In genomic region chr12:54472494-54473262, GRCh38 we compare ENCODE assay signal across 21 cellular contexts. TPM values are rescaled to one million over a fixed set of nuclear protein-coding genes. Genes with fewer than 3 reads are reported as not detected.
DNase-seq lines count a peak whose midpoint lies in the region; ATAC-seq and TF ChIP-seq lines count a peak whose summit lies in the region.
"Had no signal": no experiment of that assay in that cellular context is flagged by ENCODE, and none has a peak within 500 bp of the region (broad histone marks: within the 10 kb centered on the region; RNA-seq: fewer than 3 reads in every experiment).

No MANE protein-coding gene starts in this region.

- H3K9me3 ChIP-seq in SJCRH30 (replicated peaks), result no peaks in the 10 kb centered on the region
- H3K9me3 ChIP-seq: right lobe of liver, SJSA1 had no signal

- CTCF ChIA-PET in activated CD8-positive, alpha-beta memory T cell treated with anti-CD3 and anti-CD28 coated beads, Interleukin-2, amount 10 ng/mL, durations not matched to agents 7 days and 5 days (lab: Charles Lee), result interaction anchor here (0.5 to 2.2 kb wide), 4 partner anchors 12 to 1599 kb away, joined by 3 to 6 read pairs (median 4); no protein-coding TSS in a partner anchor

- H3K27ac Mint-ChIP-seq in activated CD8-positive, alpha-beta memory T cell treated with anti-CD3 and anti-CD28 coated beads, Interleukin-2, amount 10 ng/mL, durations not matched to agents 7 days and 5 days, result peak overlapping the region; percentile 36
- H3K27ac Mint-ChIP-seq in activated T-helper 17 cell treated with anti-CD3 and anti-CD28 coated beads, Interleukin-2, amount 50 U/mL, for 72 hours, result peak overlapping the region; percentile 36
- no peak overlapping the region for H3K27ac Mint-ChIP-seq in natural killer cell
- H3K27ac Mint-ChIP-seq: endodermal cell had no signal

- intact Hi-C loops in natural killer cell (cut with micrococcal nuclease), result no loop called here

- no peak for DNase-seq in activated CD8-positive, alpha-beta memory T cell treated with anti-CD3 and anti-CD28 coated beads, Interleukin-2, amount 10 ng/mL, durations not matched to agents 7 days and 5 days
- no peak for DNase-seq in activated CD8-positive, alpha-beta memory T cell treated with anti-CD3 and anti-CD28 coated beads for 24 hours
- DNase-seq in KBM-7 (peak; percentile 21), natural killer cell (no peak), SJCRH30 (no peak), AG20443 (ENCODE audit: low spot score) (no peak)
- DNase-seq: amniotic stem cell, endodermal cell, GOT3, hypothalamus, midbrain, OCI-M1, right lobe of liver, substantia nigra had no signal

- H3K4me1 ChIP-seq in SJCRH30, result peaks cover 7% of the 10 kb centered on the region
- H3K4me1 ChIP-seq: right lobe of liver, SJSA1 had no signal

- no peaks in the 10 kb centered on the region for H3K27me3 ChIP-seq in SJCRH30
- H3K27me3 ChIP-seq: right lobe of liver had no signal

- H3K4me3 Mint-ChIP-seq in activated CD8-positive, alpha-beta memory T cell treated with anti-CD3 and anti-CD28 coated beads, Interleukin-2, amount 10 ng/mL, durations not matched to agents 7 days and 5 days, result peak overlapping the region; percentile 57
- peak overlapping the region; percentile 59 for H3K4me3 Mint-ChIP-seq in activated T-helper 17 cell treated with anti-CD3 and anti-CD28 coated beads, Interleukin-2, amount 50 U/mL, for 72 hours
- peak overlapping the region; percentile 54 for H3K4me3 Mint-ChIP-seq in natural killer cell
- H3K4me3 Mint-ChIP-seq: endodermal cell had no signal

- no peaks in the 10 kb centered on the region for H3K36me3 ChIP-seq in SJCRH30
- H3K36me3 ChIP-seq: right lobe of liver, SJSA1 had no signal

- no peaks in the 10 kb centered on the region for H3K36me3 Mint-ChIP-seq in activated CD8-positive, alpha-beta memory T cell treated with anti-CD3 and anti-CD28 coated beads, Interleukin-2, amount 10 ng/mL, durations not matched to agents 7 days and 5 days
- H3K36me3 Mint-ChIP-seq in activated T-helper 17 cell treated with anti-CD3 and anti-CD28 coated beads, Interleukin-2, amount 50 U/mL, for 72 hours (ENCODE audit: low read depth), result no peaks in the 10 kb centered on the region
- no peaks in the 10 kb centered on the region for H3K36me3 Mint-ChIP-seq in natural killer cell

- H3K27ac ChIP-seq in SJCRH30, result no peak overlapping the region
- H3K27ac ChIP-seq: right lobe of liver, SJSA1 had no signal

- peaks cover 1% of the 10 kb centered on the region for H3K4me1 Mint-ChIP-seq in activated CD8-positive, alpha-beta memory T cell treated with anti-CD3 and anti-CD28 coated beads, Interleukin-2, amount 10 ng/mL, durations not matched to agents 7 days and 5 days
- no peaks in the 10 kb centered on the region for H3K4me1 Mint-ChIP-seq in activated T-helper 17 cell treated with anti-CD3 and anti-CD28 coated beads, Interleukin-2, amount 50 U/mL, for 72 hours
- no peaks in the 10 kb centered on the region for H3K4me1 Mint-ChIP-seq in natural killer cell

- in situ Hi-C loops in KBM-7 (cut with MboI; ENCODE audit: low pct_unique_long_range_greater_than_20kb, low sequenced_read_pairs), result no loop called here

- H3K9me3 Mint-ChIP-seq in activated CD8-positive, alpha-beta memory T cell treated with anti-CD3 and anti-CD28 coated beads, Interleukin-2, amount 10 ng/mL, durations not matched to agents 7 days and 5 days (ENCODE audit: low read depth), result no peaks in the 10 kb centered on the region
- no peaks in the 10 kb centered on the region for H3K9me3 Mint-ChIP-seq in activated T-helper 17 cell treated with anti-CD3 and anti-CD28 coated beads, Interleukin-2, amount 50 U/mL, for 72 hours
- no peaks in the 10 kb centered on the region for H3K9me3 Mint-ChIP-seq in natural killer cell
- H3K9me3 Mint-ChIP-seq: endodermal cell had no signal

- H3K27me3 Mint-ChIP-seq in activated CD8-positive, alpha-beta memory T cell treated with anti-CD3 and anti-CD28 coated beads, Interleukin-2, amount 10 ng/mL, durations not matched to agents 7 days and 5 days, result peaks cover 28% of the 10 kb centered on the region
- H3K27me3 Mint-ChIP-seq in activated T-helper 17 cell treated with anti-CD3 and anti-CD28 coated beads, Interleukin-2, amount 50 U/mL, for 72 hours, result peaks cover under 1% of the 10 kb centered on the region
- H3K27me3 Mint-ChIP-seq in natural killer cell (ENCODE audit: low read depth in 2 of 2), result peaks cover 0 to 7% of the 10 kb centered on the region in 2 donors

- no peak for ATAC-seq in activated CD8-positive, alpha-beta memory T cell treated with anti-CD3 and anti-CD28 coated beads, Interleukin-2, amount 10 ng/mL, durations not matched to agents 7 days and 5 days
- no peak for ATAC-seq in activated T-helper 17 cell treated with anti-CD3 and anti-CD28 coated beads, Interleukin-2, amount 50 U/mL, for 72 hours (replicated peaks)
- ATAC-seq in natural killer cell (no peak), HG03354 (IDR thresholded peaks at IDR 0.05; ENCODE audit: poor library complexity, severe bottlenecking, unreplicated experiment) (no peak)

- H3K4me3 ChIP-seq in SJCRH30, result no peak overlapping the region
- H3K4me3 ChIP-seq: right lobe of liver, SJSA1 had no signal

- no peak for TF ChIP-seq CTCF in natural killer cell (IDR thresholded peaks at IDR 0.05)

RNA-seq across cellular contexts. Expression of gene GTSF1, which starts 0.7 kb away (rescaled TPM):
- 10 to 100 TPM; 10.0 to 13.2 TPM for total RNA-seq in activated CD8-positive, alpha-beta memory T cell treated with anti-CD3 and anti-CD28 coated beads, Interleukin-2, amount 10 ng/mL, durations not matched to agents 7 days and 5 days
- total RNA-seq in activated T-helper 17 cell treated with anti-CD3 and anti-CD28 coated beads, Interleukin-2, amount 50 U/mL, for 72 hours, result 10 to 100 TPM; 16.4 to 21.2 TPM
- total RNA-seq in natural killer cell, result 1 to 10 TPM; 3.2 to 4.2 (median 4.0) TPM
- not detected in 2 replicates for total RNA-seq in SJCRH30 (2014; rRNA removed; shearing (Covaris generic))
- total RNA-seq: endodermal cell, HT-29, M059J, NCI-H460, osteoblast, SJSA1 had no signal

RNA-seq across cellular contexts. Expression of gene NCKAP1L, which starts 24.9 kb away (rescaled TPM):
- total RNA-seq in activated CD8-positive, alpha-beta memory T cell treated with anti-CD3 and anti-CD28 coated beads, Interleukin-2, amount 10 ng/mL, durations not matched to agents 7 days and 5 days, result 100 to 1,000 TPM; 132 to 133 TPM
- 100 to 1,000 TPM; 152 to 189 TPM for total RNA-seq in activated T-helper 17 cell treated with anti-CD3 and anti-CD28 coated beads, Interleukin-2, amount 50 U/mL, for 72 hours
- total RNA-seq in natural killer cell, result 100 to 1,000 TPM; 230 to 257 (median 236) TPM
- 0.13 and 0.34 TPM in 2 replicates for total RNA-seq in SJCRH30 (2014; rRNA removed; shearing (Covaris generic))
- total RNA-seq: HT-29, NCI-H460, SJSA1 had no signal

RNA-seq across cellular contexts. Expression of gene ITGA5, which starts 53.6 kb away (rescaled TPM):
- 10 to 100 TPM; 13.2 to 37.6 TPM for total RNA-seq in activated CD8-positive, alpha-beta memory T cell treated with anti-CD3 and anti-CD28 coated beads, Interleukin-2, amount 10 ng/mL, durations not matched to agents 7 days and 5 days
- total RNA-seq in activated T-helper 17 cell treated with anti-CD3 and anti-CD28 coated beads, Interleukin-2, amount 50 U/mL, for 72 hours, result 100 to 1,000 TPM in 1 of 2 donors, 10 to 100 TPM in 1; 29.9 to 211 TPM
- total RNA-seq in natural killer cell, result 100 to 1,000 TPM; 177 to 232 (median 207) TPM
- 37.3 and 38.1 TPM in 2 replicates for total RNA-seq in SJCRH30 (2014; rRNA removed; shearing (Covaris generic))
- total RNA-seq: HT-29 had no signal

Comparison
In these comparisons a context has a peak if more than half of its experiments do, and no peak if none do; other contexts are left out.
1. H3K27ac Mint-ChIP-seq: peak in activated CD8-positive, alpha-beta memory T cell treated with anti-CD3 and anti-CD28 coated beads, Interleukin-2, amount 10 ng/mL, durations not matched to agents 7 days and 5 days (single experiment) and activated T-helper 17 cell treated with anti-CD3 and anti-CD28 coated beads, Interleukin-2, amount 50 U/mL, for 72 hours (single experiment); none in natural killer cell (0 of 2).
2. RNA of gene NCKAP1L, which starts 24.9 kb away (total RNA-seq): 230 to 257 TPM in natural killer cell, 152 to 189 TPM in activated T-helper 17 cell treated with anti-CD3 and anti-CD28 coated beads, Interleukin-2, amount 50 U/mL, for 72 hours and 132 to 133 TPM in activated CD8-positive, alpha-beta memory T cell treated with anti-CD3 and anti-CD28 coated beads, Interleukin-2, amount 10 ng/mL, durations not matched to agents 7 days and 5 days; 0.13 to 0.34 TPM in SJCRH30; every median in the first group is over 10 times any median in the second.
3. Peak in every context shown above with its lines, with median percentiles within 50 percentile points of each other: H3K4me3 Mint-ChIP-seq.